ENCODE assay signal across 11 cellular contexts in genomic region chr14:100747021-100747586, GRCh38. TPM values are rescaled to one million over a fixed set of nuclear protein-coding genes. Genes with fewer than 3 reads are reported as not detected.
A peak's percentile ranks its signal among the peaks of the same experiment; 100 is the strongest.
DNase-seq lines count a peak whose midpoint lies in the region; ATAC-seq and TF ChIP-seq lines count a peak whose summit lies in the region.
"Had no signal": no experiment of that assay in that cellular context is flagged by ENCODE, and none has a peak within 500 bp of the region (broad histone marks: within the 10 kb centered on the region; RNA-seq: fewer than 3 reads in every experiment).

No MANE protein-coding gene starts in this region.

- CTCF ChIA-PET in SK-N-SH (lab: Yijun Ruan, JAX) = no interaction called here

- H3K4me3 ChIP-seq in ACC112 (ENCODE audit: low read depth, low read length) (no peak overlapping the region), HFF-Myc (replicated peaks; ENCODE audit: low read depth, low read length) (no peak overlapping the region), SK-N-SH (ENCODE audit: low read depth in 2 of 2, low read length in 1 of 2) (no peak overlapping the region), esophagus muscularis mucosa (no peak overlapping the region)

- H3K27me3 ChIP-seq in ACC112 (ENCODE audit: insufficient read depth, low read length) (no peaks in the 10 kb centered on the region), SK-N-SH (ENCODE audit: insufficient read depth) (no peaks in the 10 kb centered on the region), esophagus muscularis mucosa (no peaks in the 10 kb centered on the region)

- no peaks in the 10 kb centered on the region for H3K79me2 ChIP-seq in ACC112 (ENCODE audit: control insufficient read depth, insufficient read depth, low read length, unreplicated experiment)
- H3K79me2 ChIP-seq in SK-N-SH (ENCODE audit: insufficient read depth) = no peaks in the 10 kb centered on the region

- H3K4me1 ChIP-seq in ACC112 (ENCODE audit: control insufficient read depth, insufficient read depth, low read length, unreplicated experiment) (peaks cover 7% of the 10 kb centered on the region), SK-N-SH (ENCODE audit: control insufficient read depth in 1 of 2, insufficient read depth in 2 of 2, low read depth in 1 of 2, low read length in 1 of 2) (no peaks in the 10 kb centered on the region; a peak in 1 of 4 replicates), esophagus muscularis mucosa (no peaks in the 10 kb centered on the region)

- intact Hi-C loops in esophagus muscularis mucosa (cut with DNase I) = no loop called here

- H2AFZ ChIP-seq in ACC112 (ENCODE audit: low read length, unreplicated experiment) (no peak overlapping the region), SK-N-SH (ENCODE audit: low read depth) (no peak overlapping the region)

- POLR2A ChIA-PET in SK-N-SH (lab: Yijun Ruan, JAX) = interaction anchor here (0.7 kb wide), 1 partner anchor 870 kb away, joined by 3 read pairs; no protein-coding TSS in a partner anchor

- TF ChIP-seq EP300 in SK-N-SH (IDR thresholded peaks at IDR 0.05; ENCODE audit: borderline replicate concordance in 1 of 2, low read depth in 1 of 2, low read length in 1 of 2) (no peak), esophagus muscularis mucosa (IDR thresholded peaks at IDR 0.05) (no peak)

- no peaks in the 10 kb centered on the region for H3K9me2 ChIP-seq in SK-N-SH

- DNase-seq in HFF-Myc (ENCODE audit: extremely low read depth, low read depth) (peak; percentile 85), SK-N-SH (no peak), glomerular visceral epithelial cell (ENCODE audit: extremely low spot score) (peak; percentile 69), epidermal melanocyte (ENCODE audit: insufficient read length, low spot score) (no peak), SK-N-DZ (ENCODE audit: low spot score) (no peak), esophagus muscularis mucosa (ENCODE audit: extremely low spot score) (no peak)
- DNase-seq: naive B cell; stimulated activated naive CD4-positive, alpha-beta T cell treated with Interleukin-2 at 50 U/mL for 16 hours had no signal

- H3F3A ChIP-seq in SK-N-SH (replicated peaks; ENCODE audit: insufficient read depth) = no peaks in the 10 kb centered on the region

- H3K27ac ChIP-seq in ACC112 (ENCODE audit: low read depth, low read length) = peak overlapping the region; percentile 36
- no peak overlapping the region for H3K27ac ChIP-seq in SK-N-SH (ENCODE audit: low read depth in 2 of 2, low read length in 1 of 2)
- H3K27ac ChIP-seq in esophagus muscularis mucosa (replicated peaks in 1 of 4) = no peak overlapping the region

- no peak overlapping the region for H3K9ac ChIP-seq in SK-N-SH

- no peak for TF ChIP-seq POLR2A in esophagus muscularis mucosa (IDR thresholded peaks at IDR 0.05; ENCODE audit: low read depth)

- H3K4me2 ChIP-seq in SK-N-SH = no peak overlapping the region

- no peak; the same call in 1 of the 2 replicates for TF ChIP-seq RAD21 in SK-N-SH (IDR thresholded peaks at IDR 0.05; ENCODE audit: low read length)

- ATAC-seq in GM18520 (IDR thresholded peaks at IDR 0.05; ENCODE audit: unreplicated experiment) = no peak

- no peaks in the 10 kb centered on the region for H4K20me1 ChIP-seq in SK-N-SH (ENCODE audit: insufficient read depth)

- H3K36me3 ChIP-seq in ACC112 (ENCODE audit: insufficient read depth, low read length) (no peaks in the 10 kb centered on the region), SK-N-SH (replicated peaks in 1 of 2; ENCODE audit: control insufficient read depth in 1 of 2, insufficient read depth in 2 of 2, low read length in 1 of 2) (no peaks in the 10 kb centered on the region), esophagus muscularis mucosa (no peaks in the 10 kb centered on the region)

- 50% methylated on average over 8 of the region's 9 CpGs for WGBS in SK-N-SH (ENCODE audit: low lambda C conversion rate)
- 79% methylated on average over 8 of the region's 9 CpGs for WGBS in esophagus muscularis mucosa

- no peak for TF ChIP-seq CTCF in HFF-Myc (IDR thresholded peaks at IDR 0.05; ENCODE audit: low read depth, low read length, missing control alignments)
- TF ChIP-seq CTCF in SK-N-SH (IDR thresholded peaks at IDR 0.05) = no peak
- no peak for TF ChIP-seq CTCF in esophagus muscularis mucosa (IDR thresholded peaks at IDR 0.05)

- H3K9me3 ChIP-seq in SK-N-SH = no peaks in the 10 kb centered on the region
- H3K9me3 ChIP-seq in esophagus muscularis mucosa = no peaks in the 10 kb centered on the region

TF ChIP-seq in SK-N-SH, 30 proteins besides CTCF, POLR2A, EP300 and RAD21:
- TF ChIP-seq FOSL2 (IDR thresholded peaks at IDR 0.05; ENCODE audit: borderline replicate concordance, low read depth) (peak; percentile 28; the same call in 1 of the 2 replicates), TCF12 (IDR thresholded peaks at IDR 0.05) (0 out of 2 replicates have a peak, but pooled peaks have one; percentile 6), MAX (IDR thresholded peaks at IDR 0.05; ENCODE audit: low read depth) (no peak)
TF ChIP-seq in SK-N-SH: peak in this region for 2.

RNA-seq across cellular contexts. Expression of gene DLK1, which starts 20.4 kb away (rescaled TPM):
- 1.2 and 1.7 TPM in 2 replicates for polyA plus RNA-seq in SK-N-SH (2012; rRNA removed)
- 1.7 and 2.8 TPM in 2 replicates for polyA plus RNA-seq in SK-N-SH (2012; cell fraction: cytosol; rRNA removed)
- 0.73 and 0.87 TPM in 2 replicates for polyA plus RNA-seq in SK-N-SH (2012; cell fraction: nucleus; rRNA removed)
- 7.8 and 9.0 TPM in 2 replicates for polyA plus RNA-seq in SK-N-DZ (2014; cell fraction: cytosol; rRNA removed)
- 6.6 and 7.6 TPM in 2 replicates for polyA plus RNA-seq in SK-N-DZ (2014; cell fraction: nucleus; rRNA removed)
- total RNA-seq in esophagus muscularis mucosa = under 1 TPM in 1 of 4 donors, not detected in 3; 0.33 TPM
- total RNA-seq: dermis microvascular lymphatic vessel endothelial cell had no signal

Comparison
In these comparisons a context has a peak if more than half of its experiments do, and no peak if none do; other contexts are left out.
1. DNase-seq: peak in HFF-Myc (single experiment) and glomerular visceral epithelial cell (single experiment); none in SK-N-SH (single experiment), epidermal melanocyte (single experiment), SK-N-DZ (single experiment) and esophagus muscularis mucosa (single experiment).